Comparison of ENCODE assay signal across 8 cellular contexts in genomic region chr1:2642560-2643413, GRCh38. TPM values are rescaled to one million over a fixed set of nuclear protein-coding genes. Genes with fewer than 3 reads are reported as not detected.
DNase-seq lines count a peak whose midpoint lies in the region; ATAC-seq and TF ChIP-seq lines count a peak whose summit lies in the region.

No MANE protein-coding gene starts in this region.

- ATAC-seq in HG02759 (IDR thresholded peaks at IDR 0.05; ENCODE audit: unreplicated experiment) = peak; percentile 74
- ATAC-seq in activated naive CD8-positive, alpha-beta T cell treated with anti-CD3 and anti-CD28 coated beads, Interleukin-2, amount 50 U/mL, for 24 hours = peak; percentile 78
- ATAC-seq in heart left ventricle = peak; percentile 66 to 95 (median 87)

- H3K27ac ChIP-seq in SU-DHL-6 (ENCODE audit: low read depth, low read length) (no peak overlapping the region), heart left ventricle (peak overlapping the region; percentile 56 to 94 (median 88)), transverse colon (peak overlapping the region; percentile 84 to 91 (median 85))

- peak overlapping the region; percentile 92 for H3K4me3 Mint-ChIP-seq in activated naive CD8-positive, alpha-beta T cell treated with anti-CD3 and anti-CD28 coated beads, Interleukin-2, amount 50 U/mL, for 24 hours

- no peaks in the 10 kb centered on the region for H3K27me3 Mint-ChIP-seq in activated naive CD8-positive, alpha-beta T cell treated with anti-CD3 and anti-CD28 coated beads, Interleukin-2, amount 50 U/mL, for 24 hours

- H3F3A ChIP-seq in SU-DHL-6 (ENCODE audit: insufficient read depth) = no peaks in the 10 kb centered on the region

- WGBS in heart left ventricle, 4 donors = 0 to 1% (median 0%) methylated on average over 19 to 84 of the region's 84 CpGs
- WGBS in transverse colon (ENCODE audit: low coverage in 1 of 2), 2 donors = 0% methylated on average over 64 of the region's 84 CpGs; no CpG with 5 or more reads in 1 of the 2 donors

- TF ChIP-seq POLR2A in heart left ventricle (IDR thresholded peaks at IDR 0.05) = peak; percentile 8 to 88
- TF ChIP-seq POLR2A in transverse colon (IDR thresholded peaks at IDR 0.05) = peak; percentile 80

- H3K9me3 Mint-ChIP-seq in activated naive CD8-positive, alpha-beta T cell treated with anti-CD3 and anti-CD28 coated beads, Interleukin-2, amount 50 U/mL, for 24 hours = peaks cover 11% of the 10 kb centered on the region

- no peaks in the 10 kb centered on the region for H3K36me3 ChIP-seq in SU-DHL-6 (ENCODE audit: low read length)
- no peaks in the 10 kb centered on the region for H3K36me3 ChIP-seq in heart left ventricle
- H3K36me3 ChIP-seq in transverse colon = no peaks in the 10 kb centered on the region

- H3K9ac ChIP-seq in SU-DHL-6 (ENCODE audit: low read length) = peak overlapping the region; percentile 56

- H3K4me1 Mint-ChIP-seq in activated naive CD8-positive, alpha-beta T cell treated with anti-CD3 and anti-CD28 coated beads, Interleukin-2, amount 50 U/mL, for 24 hours = peaks cover 8% of the 10 kb centered on the region

- H3K4me2 ChIP-seq in SU-DHL-6 (ENCODE audit: low read depth, low read length, poor library complexity, severe bottlenecking) = peak overlapping the region; percentile 57

- H3K4me1 ChIP-seq in heart left ventricle = peaks cover 0 to 31% (median 14%) of the 10 kb centered on the region in 12 donors
- H3K4me1 ChIP-seq in transverse colon = peaks cover 11 to 19% (median 17%) of the 10 kb centered on the region in 4 donors

- H3K4me3 ChIP-seq in GM12865 (ENCODE audit: low read depth, low read length) (peak overlapping the region; percentile 88), SU-DHL-6 (ENCODE audit: insufficient read depth, low read length, poor library complexity, severe bottlenecking) (peak overlapping the region; percentile 55), heart left ventricle (peak overlapping the region; percentile 68 to 99 (median 85)), transverse colon (peak overlapping the region; percentile 67 to 93 (median 82))

- no peaks in the 10 kb centered on the region for H3K9me2 ChIP-seq in SU-DHL-6 (replicated peaks; ENCODE audit: insufficient read depth, low read length)

- peak overlapping the region; percentile 93 for H3K27ac Mint-ChIP-seq in activated naive CD8-positive, alpha-beta T cell treated with anti-CD3 and anti-CD28 coated beads, Interleukin-2, amount 50 U/mL, for 24 hours

- no peaks in the 10 kb centered on the region for H3K27me3 ChIP-seq in SU-DHL-6 (ENCODE audit: low read length)
- H3K27me3 ChIP-seq in heart left ventricle = no peaks in the 10 kb centered on the region
- no peaks in the 10 kb centered on the region for H3K27me3 ChIP-seq in transverse colon

- H3K36me3 Mint-ChIP-seq in activated naive CD8-positive, alpha-beta T cell treated with anti-CD3 and anti-CD28 coated beads, Interleukin-2, amount 50 U/mL, for 24 hours (ENCODE audit: low read depth) = peaks cover 2% of the 10 kb centered on the region

- H3K9me3 ChIP-seq in SU-DHL-6 (ENCODE audit: insufficient read depth, low read length) = no peaks in the 10 kb centered on the region
- H3K9me3 ChIP-seq in heart left ventricle = peaks cover 0 to 21% (median 14%) of the 10 kb centered on the region in 12 donors
- peaks cover 9 to 16% of the 10 kb centered on the region in 2 donors for H3K9me3 ChIP-seq in transverse colon

- no peaks in the 10 kb centered on the region for H4K20me1 ChIP-seq in SU-DHL-6 (ENCODE audit: low read depth, low read length)

- in situ Hi-C loops in transverse colon (cut with MboI; ENCODE audit: low pct_ligation_motif_present in 1 of 4, low pct_unique_long_range_greater_than_20kb in 1 of 4, low sequenced_read_pairs in 3 of 4) = loop anchor here in 2 of 4 donors (10.0 to 25.0 kb wide), 2 partner anchors 228 to 230 kb away; partner anchors contain the start of gene PEX10 (in 2 of the 2)

- no peak for TF ChIP-seq EP300 in transverse colon (IDR thresholded peaks at IDR 0.05; ENCODE audit: low read depth)

- intact Hi-C loops in heart left ventricle (cut with DNase I) (loop anchor here in 8 of 10 donors (2.0 to 10.0 kb wide), 7 partner anchors 55 to 230 kb away; partner anchors contain the start of genes PEX10 (in 5 of the 8) and PRXL2B (in 5 of the 8)), transverse colon (cut with DNase I; ENCODE audit: low total_unique reads) (no loop called here)

- H3K79me2 ChIP-seq in SU-DHL-6 (ENCODE audit: insufficient read depth, low read length) = no peaks in the 10 kb centered on the region

- DNase-seq in GM12865 (ENCODE audit: low read depth) (peak; percentile 94), NCI-H1417 (lab: John Stamatoyannopoulos, UW) (peak; percentile 79 to 95 (median 89)), heart left ventricle (peak; percentile 94 to 96 (median 94)), pons (ENCODE audit: low spot score) (peak; percentile 78), transverse colon (peak; percentile 94)
- peak; percentile 95 for DNase-seq in activated naive CD8-positive, alpha-beta T cell treated with anti-CD3 and anti-CD28 coated beads, Interleukin-2, amount 50 U/mL, for 24 hours

- TF ChIP-seq CTCF in GM12865 (IDR thresholded peaks at IDR 0.05; ENCODE audit: insufficient read depth, low read depth, low read length, missing control alignments) (peak; percentile 12), SU-DHL-6 (IDR thresholded peaks at IDR 0.05; ENCODE audit: insufficient read depth, low read length, poor library complexity, severe bottlenecking) (no peak), heart left ventricle (IDR thresholded peaks at IDR 0.05) (peak in 6 of 12 donors; percentile 13 to 47 (median 27)), transverse colon (IDR thresholded peaks at IDR 0.05) (peak in 1 of 5 experiments; percentile 9)

- H2AFZ ChIP-seq in SU-DHL-6 (ENCODE audit: low read depth, low read length, severe bottlenecking) = no peak overlapping the region

RNA-seq across cellular contexts. Expression of gene MMEL1, which starts 10.0 kb away (rescaled TPM):
- 1 to 10 TPM in 2 of 9 donors, under 1 TPM in 2, not detected in 5; 0.47 to 2.6 (median 1.6) TPM for total RNA-seq in heart left ventricle
- polyA plus RNA-seq in heart left ventricle = 1 to 10 TPM in 1 of 2 donors, under 1 TPM in 1; 0.30 to 1.1 TPM
- 10 to 100 TPM in 3 of 4 donors, not detected in 1; 10.5 to 16.7 (median 12.4) TPM for total RNA-seq in transverse colon

RNA-seq across cellular contexts. Expression of gene PRXL2B, which starts 56.2 kb away (rescaled TPM):
- total RNA-seq in heart left ventricle (10 to 100 TPM in 2 of 9 donors, 1 to 10 TPM in 7; 5.1 to 13.9 (median 7.2) TPM), transverse colon (100 to 1,000 TPM in 1 of 4 donors, 10 to 100 TPM in 3; 33.7 to 101 (median 50.1) TPM)
- 1 to 10 TPM; 8.6 to 9.2 TPM for polyA plus RNA-seq in heart left ventricle
